8 cellular contexts compared by ENCODE assay signal in the genomic region with DNA sequence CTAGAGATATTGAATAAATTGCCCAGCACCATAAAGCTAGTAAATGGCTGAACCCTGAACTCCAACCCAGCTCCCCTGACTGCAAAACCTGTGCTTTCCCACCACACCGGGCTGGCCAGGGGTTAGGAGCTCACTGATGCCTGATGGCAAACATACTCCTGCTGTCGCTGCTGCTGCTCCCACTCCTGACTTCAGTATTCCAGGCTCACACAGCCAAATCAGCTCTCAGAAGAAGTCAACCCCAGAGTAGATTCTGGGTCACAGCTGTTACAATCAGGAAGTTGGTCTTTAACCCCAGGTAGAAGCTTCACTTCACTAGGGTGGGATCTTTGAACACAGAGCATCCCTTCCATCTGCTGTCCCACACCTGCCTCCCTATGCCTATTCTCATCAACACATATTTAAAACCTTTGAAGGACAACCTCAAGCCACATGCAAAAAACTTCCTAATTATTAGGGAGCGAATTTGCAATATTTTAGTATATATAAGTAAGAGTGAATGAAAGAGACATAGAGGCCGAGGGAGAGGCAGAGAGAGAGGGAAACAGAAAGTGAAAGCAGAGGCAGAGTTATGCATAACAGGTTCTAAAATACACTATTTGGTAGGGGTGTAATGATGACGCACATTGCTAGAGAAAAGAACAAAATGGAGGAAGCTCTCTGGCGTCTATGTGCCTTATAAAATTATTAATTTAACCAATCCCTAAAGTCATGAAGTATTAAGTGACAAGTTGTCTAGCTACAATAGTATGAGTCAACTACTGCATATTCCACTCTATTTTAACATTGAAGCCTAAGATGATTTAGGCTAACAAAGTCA.
DNase-seq lines count a peak whose midpoint lies in the region; ATAC-seq and TF ChIP-seq lines count a peak whose summit lies in the region.

No MANE protein-coding gene starts in this region.

- H3K9me3 Mint-ChIP-seq in activated CD8-positive, alpha-beta T cell treated with anti-CD3 and anti-CD28 coated beads for 36 hours, result no peaks in the 10 kb centered on the region

- CTCF ChIA-PET in activated CD8-positive, alpha-beta T cell treated with anti-CD3 and anti-CD28 coated beads for 36 hours (lab: Charles Lee), result interaction anchor here (0.7 to 1.5 kb wide), 4 partner anchors 8 to 83 kb away, joined by 3 read pairs; no protein-coding TSS in a partner anchor

- peaks cover 32 to 49% (median 36%) of the 10 kb centered on the region in 3 donors for H3K4me1 ChIP-seq in skeletal muscle tissue (ENCODE audit: control insufficient read depth in 3 of 3, insufficient read depth in 3 of 3, low read length in 3 of 3)

- no peaks in the 10 kb centered on the region for H3K27me3 ChIP-seq in skeletal muscle tissue (ENCODE audit: control insufficient read depth in 3 of 3, insufficient read depth in 3 of 3, low read length in 3 of 3)

- H3K9ac ChIP-seq in skeletal muscle tissue (ENCODE audit: low read depth in 1 of 3, low read length in 3 of 3), result peak overlapping the region in 1 of 3 donors; percentile 26

- POLR2A ChIA-PET in activated CD8-positive, alpha-beta T cell treated with anti-CD3 and anti-CD28 coated beads for 36 hours (lab: Charles Lee), result interaction anchor here (0.6 to 2.3 kb wide), 6 partner anchors 8 to 161 kb away, joined by 3 to 8 read pairs (median 6); no protein-coding TSS in a partner anchor

- TF ChIP-seq CTCF in activated CD8-positive, alpha-beta T cell treated with anti-CD3 and anti-CD28 coated beads for 36 hours (IDR thresholded peaks at IDR 0.05), result no peak
- TF ChIP-seq CTCF in fibroblast of villous mesenchyme (IDR thresholded peaks at IDR 0.05; ENCODE audit: insufficient read depth, low read depth, low read length), result no peak

- no peaks in the 10 kb centered on the region for H3K9me3 ChIP-seq in skeletal muscle tissue (ENCODE audit: control insufficient read depth in 3 of 3, low read length in 3 of 3)

- DNase-seq in DMS153 (lab: John Stamatoyannopoulos, UW) (peak; percentile 62), fibroblast of villous mesenchyme (ENCODE audit: low read depth) (peak; percentile 94), NCI-H446 treated with DMSO at 0.1 percent for 48 hours (lab: John Stamatoyannopoulos, UW) (no peak)
- peak; percentile 26 for DNase-seq in activated CD8-positive, alpha-beta T cell treated with anti-CD3 and anti-CD28 coated beads for 36 hours
- DNase-seq in activated CD4-positive, CD25-positive, alpha-beta regulatory T cell (lab: John Stamatoyannopoulos, UW), result no peak

- H3K4me3 ChIP-seq in fibroblast of villous mesenchyme (ENCODE audit: low read depth, low read length) (peak overlapping the region; percentile 21), skeletal muscle tissue (ENCODE audit: low read length in 3 of 3) (peak overlapping the region; percentile 15 to 39 (median 39))

- H3K36me3 Mint-ChIP-seq in activated CD8-positive, alpha-beta T cell treated with anti-CD3 and anti-CD28 coated beads for 36 hours (ENCODE audit: low read depth), result no peaks in the 10 kb centered on the region

- no peaks in the 10 kb centered on the region for H3K27me3 Mint-ChIP-seq in activated CD8-positive, alpha-beta T cell treated with anti-CD3 and anti-CD28 coated beads for 36 hours

- H3K36me3 ChIP-seq in skeletal muscle tissue (ENCODE audit: control insufficient read depth in 3 of 3, insufficient read depth in 3 of 3, low read length in 3 of 3), result no peaks in the 10 kb centered on the region

- H3K4me3 Mint-ChIP-seq in activated CD8-positive, alpha-beta T cell treated with anti-CD3 and anti-CD28 coated beads for 36 hours, result peak overlapping the region; percentile 59

- H3K4me1 Mint-ChIP-seq in activated CD8-positive, alpha-beta T cell treated with anti-CD3 and anti-CD28 coated beads for 36 hours (ENCODE audit: low read depth), result peaks cover 52% of the 10 kb centered on the region

- peak overlapping the region; percentile 65 for H3K27ac ChIP-seq in skeletal muscle tissue (ENCODE audit: low read depth, low read length)

- intact Hi-C loops in activated CD8-positive, alpha-beta T cell treated with anti-CD3 and anti-CD28 coated beads for 36 hours (cut with micrococcal nuclease), result no loop called here

- peak overlapping the region; percentile 91 for H3K27ac Mint-ChIP-seq in activated CD8-positive, alpha-beta T cell treated with anti-CD3 and anti-CD28 coated beads for 36 hours

- ATAC-seq in GM19438 (IDR thresholded peaks at IDR 0.05; ENCODE audit: low read depth, unreplicated experiment) (peak; percentile 85), HG03469 (IDR thresholded peaks at IDR 0.05; ENCODE audit: unreplicated experiment) (peak; percentile 79)
- peak; percentile 95 for ATAC-seq in activated CD8-positive, alpha-beta T cell treated with anti-CD3 and anti-CD28 coated beads for 36 hours

Comparison
In these comparisons a context has a peak if more than half of its experiments do, and no peak if none do; other contexts are left out.
1. DNase-seq: peak in DMS153 (single experiment), activated CD8-positive, alpha-beta T cell treated with anti-CD3 and anti-CD28 coated beads for 36 hours (single experiment) and fibroblast of villous mesenchyme (single experiment); none in activated CD4-positive, CD25-positive, alpha-beta regulatory T cell (0 of 4) and NCI-H446 treated with DMSO at 0.1 percent for 48 hours (single experiment).
2. Peak in every context shown above with its lines, with median percentiles within 50 percentile points of each other: ATAC-seq.